19 cellular contexts compared by ENCODE assay signal in the genomic region with DNA sequence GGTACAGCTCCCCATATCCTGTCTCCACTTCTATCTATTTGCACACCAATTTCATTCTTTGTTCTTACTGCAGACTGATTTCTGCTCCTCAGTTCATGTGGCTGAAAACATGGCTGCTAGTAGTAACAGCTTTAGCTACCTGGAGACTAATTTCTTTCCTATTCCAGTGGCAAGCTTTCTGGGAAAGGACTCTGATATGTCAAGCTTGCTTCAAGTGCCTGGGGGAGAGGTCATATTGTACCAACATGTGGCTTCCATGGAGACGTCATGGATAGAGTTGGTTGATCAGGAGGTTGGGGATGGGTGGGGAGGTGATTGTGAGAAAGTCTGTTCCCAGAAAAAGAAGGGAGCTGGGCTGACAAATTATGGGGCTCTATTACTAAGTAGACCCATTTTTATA. TPM values are rescaled to one million over a fixed set of nuclear protein-coding genes. Genes with fewer than 3 reads are reported as not detected.
DNase-seq lines count a peak whose midpoint lies in the region; ATAC-seq and TF ChIP-seq lines count a peak whose summit lies in the region.
"Had no signal": no experiment of that assay in that cellular context is flagged by ENCODE, and none has a peak within 500 bp of the region (broad histone marks: within the 10 kb centered on the region; RNA-seq: fewer than 3 reads in every experiment).

No MANE protein-coding gene starts in this region.

- H3K9ac ChIP-seq in adipocyte (ENCODE audit: low read length) = peak overlapping the region; percentile 59

- H3K27me3 Mint-ChIP-seq in progenitor cell of endocrine pancreas = no peaks in the 10 kb centered on the region
- H3K27me3 Mint-ChIP-seq in activated CD4-positive, alpha-beta memory T cell treated with anti-CD3 and anti-CD28 coated beads, Interleukin-2, amount 10 ng/mL, durations not matched to agents 7 days and 5 days = peaks cover 24% of the 10 kb centered on the region

- H3K4me3 ChIP-seq in adipocyte (ENCODE audit: low read length) = no peak overlapping the region
- H3K4me3 ChIP-seq: breast epithelium, coronary artery, SK-N-MC, tibial nerve had no signal

- POLR2A ChIA-PET in activated CD4-positive, alpha-beta memory T cell treated with anti-CD3 and anti-CD28 coated beads, Interleukin-2, amount 10 ng/mL, durations not matched to agents 7 days and 5 days (lab: Charles Lee) = no interaction called here

- no peaks in the 10 kb centered on the region for H3K36me3 ChIP-seq in adipocyte (ENCODE audit: control insufficient read depth, insufficient read depth, low read length, severe bottlenecking)
- H3K36me3 ChIP-seq: breast epithelium, tibial nerve had no signal

- no peak overlapping the region for H3K4me3 Mint-ChIP-seq in progenitor cell of endocrine pancreas (ENCODE audit: low read depth)
- no peak overlapping the region for H3K4me3 Mint-ChIP-seq in activated CD4-positive, alpha-beta memory T cell treated with anti-CD3 and anti-CD28 coated beads, Interleukin-2, amount 10 ng/mL, durations not matched to agents 7 days and 5 days
- H3K4me3 Mint-ChIP-seq: activated naive CD8-positive, alpha-beta T cell treated with anti-CD3 and anti-CD28 coated beads, Interleukin-2, amount 10 ng/mL, durations not matched to agents 7 days and 5 days; B cell; IgD-negative memory B cell had no signal

- H3K9me3 ChIP-seq in adipocyte (ENCODE audit: control insufficient read depth, low read length) = no peaks in the 10 kb centered on the region
- H3K9me3 ChIP-seq: breast epithelium, tibial nerve had no signal

- ATAC-seq in HG03457 (IDR thresholded peaks at IDR 0.05; ENCODE audit: unreplicated experiment) = no peak
- ATAC-seq: activated CD4-positive, CD25-positive, alpha-beta regulatory T cell treated with anti-CD3 and anti-CD28 coated beads, Interleukin-2, amount 50 U/mL, for 24 hours; sciatic nerve had no signal

- H3K4me1 ChIP-seq in adipocyte (ENCODE audit: control insufficient read depth, insufficient read depth, low read length) = peaks cover 60% of the 10 kb centered on the region
- H3K4me1 ChIP-seq: breast epithelium had no signal

- no peaks in the 10 kb centered on the region for H3K27me3 ChIP-seq in adipocyte (replicated peaks; ENCODE audit: control insufficient read depth, insufficient read depth, low read length)
- H3K27me3 ChIP-seq: breast epithelium, tibial nerve had no signal

- peaks cover 22% of the 10 kb centered on the region for H3K4me1 Mint-ChIP-seq in progenitor cell of endocrine pancreas (ENCODE audit: low read depth)
- H3K4me1 Mint-ChIP-seq in activated CD4-positive, alpha-beta memory T cell treated with anti-CD3 and anti-CD28 coated beads, Interleukin-2, amount 10 ng/mL, durations not matched to agents 7 days and 5 days = no peaks in the 10 kb centered on the region
- H3K4me1 Mint-ChIP-seq: activated naive CD8-positive, alpha-beta T cell treated with anti-CD3 and anti-CD28 coated beads, Interleukin-2, amount 10 ng/mL, durations not matched to agents 7 days and 5 days had no signal

- peak overlapping the region; percentile 56 for H3K27ac Mint-ChIP-seq in progenitor cell of endocrine pancreas
- H3K27ac Mint-ChIP-seq in activated CD4-positive, alpha-beta memory T cell treated with anti-CD3 and anti-CD28 coated beads, Interleukin-2, amount 10 ng/mL, durations not matched to agents 7 days and 5 days = no peak overlapping the region
- H3K27ac Mint-ChIP-seq: activated naive CD8-positive, alpha-beta T cell treated with anti-CD3 and anti-CD28 coated beads, Interleukin-2, amount 10 ng/mL, durations not matched to agents 7 days and 5 days; B cell had no signal

- CTCF ChIA-PET in activated CD4-positive, alpha-beta memory T cell treated with anti-CD3 and anti-CD28 coated beads, Interleukin-2, amount 10 ng/mL, durations not matched to agents 7 days and 5 days (lab: Charles Lee) = interaction anchor here (1.1 to 1.4 kb wide), 2 partner anchors 16 to 17 kb away, joined by 4 read pairs; no protein-coding TSS in a partner anchor

- DNase-seq in NCI-H1092 (lab: John Stamatoyannopoulos, UW) = peak; percentile 18
- no peak for DNase-seq in NCI-H1092 treated with DMSO at 0.1 percent for 48 hours (lab: John Stamatoyannopoulos, UW)
- DNase-seq in NCI-H146 (lab: John Stamatoyannopoulos, UW) = peak; percentile 70
- no peak for DNase-seq in adipocyte (ENCODE audit: low read depth)
- DNase-seq in progenitor cell of endocrine pancreas (ENCODE audit: low spot score, unreplicated experiment) = no peak
- no peak for DNase-seq in activated CD4-positive, alpha-beta memory T cell treated with anti-CD3 and anti-CD28 coated beads, Interleukin-2, amount 10 ng/mL, durations not matched to agents 7 days and 5 days
- DNase-seq in amygdala (lab: John Stamatoyannopoulos, UW) = no peak
- DNase-seq: activated naive CD8-positive, alpha-beta T cell treated with anti-CD3 and anti-CD28 coated beads, Interleukin-2, amount 10 ng/mL, durations not matched to agents 7 days and 5 days; MM.1S; stimulated activated naive CD4-positive, alpha-beta T cell had no signal

- no peak for TF ChIP-seq CTCF in progenitor cell of endocrine pancreas (IDR thresholded peaks at IDR 0.05; ENCODE audit: unreplicated experiment)

- no peaks in the 10 kb centered on the region for H3K36me3 Mint-ChIP-seq in progenitor cell of endocrine pancreas (ENCODE audit: insufficient read depth)
- H3K36me3 Mint-ChIP-seq in activated CD4-positive, alpha-beta memory T cell treated with anti-CD3 and anti-CD28 coated beads, Interleukin-2, amount 10 ng/mL, durations not matched to agents 7 days and 5 days (ENCODE audit: low read depth) = no peaks in the 10 kb centered on the region
- H3K36me3 Mint-ChIP-seq: activated naive CD8-positive, alpha-beta T cell treated with anti-CD3 and anti-CD28 coated beads, Interleukin-2, amount 10 ng/mL, durations not matched to agents 7 days and 5 days had no signal

- H3K9me3 Mint-ChIP-seq in progenitor cell of endocrine pancreas (ENCODE audit: low read depth) = no peaks in the 10 kb centered on the region
- no peaks in the 10 kb centered on the region for H3K9me3 Mint-ChIP-seq in activated CD4-positive, alpha-beta memory T cell treated with anti-CD3 and anti-CD28 coated beads, Interleukin-2, amount 10 ng/mL, durations not matched to agents 7 days and 5 days
- H3K9me3 Mint-ChIP-seq: activated naive CD8-positive, alpha-beta T cell treated with anti-CD3 and anti-CD28 coated beads, Interleukin-2, amount 10 ng/mL, durations not matched to agents 7 days and 5 days; IgD-negative memory B cell had no signal

RNA-seq across cellular contexts. Expression of gene ADM, which starts 44.9 kb away (rescaled TPM):
- 8.4 and 9.4 TPM in 2 replicates for total RNA-seq in progenitor cell of endocrine pancreas
- total RNA-seq in activated CD4-positive, alpha-beta memory T cell treated with anti-CD3 and anti-CD28 coated beads, Interleukin-2, amount 10 ng/mL, durations not matched to agents 7 days and 5 days = 10 to 100 TPM; 12.8 to 14.8 TPM

RNA-seq across cellular contexts. Expression of gene SBF2, which starts 55.8 kb away (rescaled TPM):
- total RNA-seq in progenitor cell of endocrine pancreas = 43.8 and 44.9 TPM in 2 replicates
- total RNA-seq in activated CD4-positive, alpha-beta memory T cell treated with anti-CD3 and anti-CD28 coated beads, Interleukin-2, amount 10 ng/mL, durations not matched to agents 7 days and 5 days = 1 to 10 TPM; 6.4 to 9.0 TPM

Comparison
In these comparisons a context has a peak if more than half of its experiments do, and no peak if none do; other contexts are left out.
1. DNase-seq: peak in NCI-H1092 (single experiment) and NCI-H146 (single experiment); none in NCI-H1092 treated with DMSO at 0.1 percent for 48 hours (single experiment), adipocyte (single experiment), progenitor cell of endocrine pancreas (single experiment), activated CD4-positive, alpha-beta memory T cell treated with anti-CD3 and anti-CD28 coated beads, Interleukin-2, amount 10 ng/mL, durations not matched to agents 7 days and 5 days (single experiment) and amygdala (0 of 56).